In the genomic region with DNA sequence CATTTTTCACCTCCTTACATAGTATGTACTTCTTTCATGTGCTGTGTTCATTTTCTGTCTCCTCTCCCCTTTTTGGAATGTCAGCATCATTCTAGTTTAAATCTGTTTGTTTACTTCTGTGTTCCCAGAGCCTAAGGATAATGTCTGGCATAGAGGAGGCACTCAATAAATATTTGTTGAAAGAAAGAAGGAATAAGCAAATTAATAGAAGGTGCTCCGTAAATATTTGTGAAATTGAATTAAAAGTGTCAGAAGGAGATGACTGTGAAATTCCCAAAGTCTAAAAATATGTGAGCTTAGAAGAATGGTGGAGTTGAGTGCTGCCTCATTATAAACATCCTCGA, we compare ENCODE assay signal across 8 cellular contexts. TPM values are rescaled to one million over a fixed set of nuclear protein-coding genes. Genes with fewer than 3 reads are reported as not detected.
DNase-seq lines count a peak whose midpoint lies in the region; ATAC-seq and TF ChIP-seq lines count a peak whose summit lies in the region.

No MANE protein-coding gene starts in this region.

- CTCF ChIA-PET in activated naive CD4-positive, alpha-beta T cell treated with anti-CD3 and anti-CD28 coated beads, Interleukin-2, amount 10 ng/mL, durations not matched to agents 7 days and 5 days (lab: Charles Lee), result interaction anchor here (0.8 to 2.9 kb wide), 5 partner anchors 9 to 23 kb away, joined by 3 to 25 read pairs (median 5); no protein-coding TSS in a partner anchor

- H3K27ac ChIP-seq in ascending aorta, result peak overlapping the region; percentile 96 to 99

- H3K27ac Mint-ChIP-seq in activated naive CD4-positive, alpha-beta T cell treated with anti-CD3 and anti-CD28 coated beads, Interleukin-2, amount 10 ng/mL, durations not matched to agents 7 days and 5 days, result peak overlapping the region; percentile 100
- H3K27ac Mint-ChIP-seq in mesothelial cell of epicardium, result no peak overlapping the region
- peak overlapping the region; percentile 93 for H3K27ac Mint-ChIP-seq in type B pancreatic cell

- H3K4me3 ChIP-seq in ascending aorta, result peak overlapping the region; percentile 34 to 75

- no peak for ATAC-seq in SK-N-SH treated with all-trans-retinoic acid at 6 μM for 48 hours

- H3K9me3 Mint-ChIP-seq in activated naive CD4-positive, alpha-beta T cell treated with anti-CD3 and anti-CD28 coated beads, Interleukin-2, amount 10 ng/mL, durations not matched to agents 7 days and 5 days, result no peaks in the 10 kb centered on the region
- no peaks in the 10 kb centered on the region for H3K9me3 Mint-ChIP-seq in mesothelial cell of epicardium
- H3K9me3 Mint-ChIP-seq in type B pancreatic cell, result no peaks in the 10 kb centered on the region

- peaks cover 39% of the 10 kb centered on the region for H3K36me3 Mint-ChIP-seq in activated naive CD4-positive, alpha-beta T cell treated with anti-CD3 and anti-CD28 coated beads, Interleukin-2, amount 10 ng/mL, durations not matched to agents 7 days and 5 days
- H3K36me3 Mint-ChIP-seq in mesothelial cell of epicardium (no peaks in the 10 kb centered on the region), type B pancreatic cell (peaks cover 14% of the 10 kb centered on the region)

- no peaks in the 10 kb centered on the region for H3K9me3 ChIP-seq in ascending aorta

- TF ChIP-seq CTCF in ascending aorta (IDR thresholded peaks at IDR 0.05), result no peak
- TF ChIP-seq CTCF in mesothelial cell of epicardium (IDR thresholded peaks at IDR 0.05; ENCODE audit: unreplicated experiment), result no peak
- no peak for TF ChIP-seq CTCF in type B pancreatic cell (conservative IDR thresholded peaks at IDR 0.05)

- peaks cover 0 to 14% of the 10 kb centered on the region in 2 donors for H3K4me1 ChIP-seq in ascending aorta

- H3K4me3 Mint-ChIP-seq in activated naive CD4-positive, alpha-beta T cell treated with anti-CD3 and anti-CD28 coated beads, Interleukin-2, amount 10 ng/mL, durations not matched to agents 7 days and 5 days, result peak overlapping the region; percentile 93
- peak overlapping the region; percentile 46 for H3K4me3 Mint-ChIP-seq in mesothelial cell of epicardium
- H3K4me3 Mint-ChIP-seq in type B pancreatic cell, result peak overlapping the region; percentile 83

- H3K4me1 Mint-ChIP-seq in activated naive CD4-positive, alpha-beta T cell treated with anti-CD3 and anti-CD28 coated beads, Interleukin-2, amount 10 ng/mL, durations not matched to agents 7 days and 5 days, result peaks cover 39% of the 10 kb centered on the region
- peaks cover 34% of the 10 kb centered on the region for H3K4me1 Mint-ChIP-seq in mesothelial cell of epicardium
- peaks cover 21% of the 10 kb centered on the region for H3K4me1 Mint-ChIP-seq in type B pancreatic cell (ENCODE audit: unreplicated experiment)

- DNase-seq in activated naive CD4-positive, alpha-beta T cell treated with anti-CD3 and anti-CD28 coated beads, Interleukin-2, amount 10 ng/mL, durations not matched to agents 7 days and 5 days, result no peak
- DNase-seq in activated naive CD4-positive, alpha-beta T cell treated with Interleukin-2 at 50 U/mL for 16 hours, result no peak
- DNase-seq in ascending aorta (ENCODE audit: low spot score in 2 of 2), result no peak
- no peak for DNase-seq in mesothelial cell of epicardium (ENCODE audit: low spot score in 2 of 2, unreplicated experiment in 2 of 2)
- no peak for DNase-seq in type B pancreatic cell (ENCODE audit: extremely low spot score, unreplicated experiment)
- no peak for DNase-seq in cerebellar cortex (ENCODE audit: low spot score)
- DNase-seq in NCI-H2107 treated with DMSO at 0.1 percent for 48 hours (lab: John Stamatoyannopoulos, UW; ENCODE audit: unreplicated experiment), result no peak

- no peaks in the 10 kb centered on the region for H3K27me3 ChIP-seq in ascending aorta

- H3K27me3 Mint-ChIP-seq in activated naive CD4-positive, alpha-beta T cell treated with anti-CD3 and anti-CD28 coated beads, Interleukin-2, amount 10 ng/mL, durations not matched to agents 7 days and 5 days, result peaks cover 7% of the 10 kb centered on the region
- H3K27me3 Mint-ChIP-seq in mesothelial cell of epicardium (ENCODE audit: low read depth) (no peaks in the 10 kb centered on the region), type B pancreatic cell (no peaks in the 10 kb centered on the region)

- H3K36me3 ChIP-seq in ascending aorta, result peaks cover 0 to 2% of the 10 kb centered on the region in 2 donors

- intact Hi-C loops in ascending aorta (cut with DNase I), result loop anchor here (10.0 kb wide), 1 partner anchor 1139 kb away; no protein-coding TSS in a partner anchor

TF ChIP-seq in SK-N-SH treated with all-trans-retinoic acid at 6 μM for 48 hours, 23 proteins besides CTCF, POLR2A, EP300 and RAD21 (continues in another document):
- TF ChIP-seq, protein P1, sequence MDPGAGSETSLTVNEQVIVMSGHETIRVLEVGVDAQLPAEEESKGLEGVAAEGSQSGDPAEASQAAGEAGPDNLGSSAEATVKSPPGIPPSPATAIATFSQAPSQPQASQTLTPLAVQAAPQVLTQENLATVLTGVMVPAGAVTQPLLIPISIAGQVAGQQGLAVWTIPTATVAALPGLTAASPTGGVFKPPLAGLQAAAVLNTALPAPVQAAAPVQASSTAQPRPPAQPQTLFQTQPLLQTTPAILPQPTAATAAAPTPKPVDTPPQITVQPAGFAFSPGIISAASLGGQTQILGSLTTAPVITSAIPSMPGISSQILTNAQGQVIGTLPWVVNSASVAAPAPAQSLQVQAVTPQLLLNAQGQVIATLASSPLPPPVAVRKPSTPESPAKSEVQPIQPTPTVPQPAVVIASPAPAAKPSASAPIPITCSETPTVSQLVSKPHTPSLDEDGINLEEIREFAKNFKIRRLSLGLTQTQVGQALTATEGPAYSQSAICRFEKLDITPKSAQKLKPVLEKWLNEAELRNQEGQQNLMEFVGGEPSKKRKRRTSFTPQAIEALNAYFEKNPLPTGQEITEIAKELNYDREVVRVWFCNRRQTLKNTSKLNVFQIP (CRISPR knock-in tag; IDR thresholded peaks at IDR 0.05; ENCODE audit: borderline replicate concordance, low read depth), result no peak
- TF ChIP-seq RARB (CRISPR knock-in tag; IDR thresholded peaks at IDR 0.05) (no peak), SNAI2 (CRISPR knock-in tag; IDR thresholded peaks at IDR 0.05) (no peak), GLIS3 (CRISPR knock-in tag; IDR thresholded peaks at IDR 0.05) (no peak), ESRRG (CRISPR knock-in tag; IDR thresholded peaks at IDR 0.05) (no peak), ARNTL (CRISPR knock-in tag; IDR thresholded peaks at IDR 0.05; ENCODE audit: borderline replicate concordance, low read depth) (no peak), OSR1 (CRISPR knock-in tag; IDR thresholded peaks at IDR 0.05) (no peak), ZFP3 (CRISPR knock-in tag; IDR thresholded peaks at IDR 0.05) (no peak)
- TF ChIP-seq, protein P2, sequence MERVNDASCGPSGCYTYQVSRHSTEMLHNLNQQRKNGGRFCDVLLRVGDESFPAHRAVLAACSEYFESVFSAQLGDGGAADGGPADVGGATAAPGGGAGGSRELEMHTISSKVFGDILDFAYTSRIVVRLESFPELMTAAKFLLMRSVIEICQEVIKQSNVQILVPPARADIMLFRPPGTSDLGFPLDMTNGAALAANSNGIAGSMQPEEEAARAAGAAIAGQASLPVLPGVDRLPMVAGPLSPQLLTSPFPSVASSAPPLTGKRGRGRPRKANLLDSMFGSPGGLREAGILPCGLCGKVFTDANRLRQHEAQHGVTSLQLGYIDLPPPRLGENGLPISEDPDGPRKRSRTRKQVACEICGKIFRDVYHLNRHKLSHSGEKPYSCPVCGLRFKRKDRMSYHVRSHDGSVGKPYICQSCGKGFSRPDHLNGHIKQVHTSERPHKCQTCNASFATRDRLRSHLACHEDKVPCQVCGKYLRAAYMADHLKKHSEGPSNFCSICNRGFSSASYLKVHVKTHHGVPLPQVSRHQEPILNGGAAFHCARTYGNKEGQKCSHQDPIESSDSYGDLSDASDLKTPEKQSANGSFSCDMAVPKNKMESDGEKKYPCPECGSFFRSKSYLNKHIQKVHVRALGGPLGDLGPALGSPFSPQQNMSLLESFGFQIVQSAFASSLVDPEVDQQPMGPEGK (CRISPR knock-in tag; IDR thresholded peaks at IDR 0.05; ENCODE audit: borderline replicate concordance), result no peak
- TF ChIP-seq, protein P3, sequence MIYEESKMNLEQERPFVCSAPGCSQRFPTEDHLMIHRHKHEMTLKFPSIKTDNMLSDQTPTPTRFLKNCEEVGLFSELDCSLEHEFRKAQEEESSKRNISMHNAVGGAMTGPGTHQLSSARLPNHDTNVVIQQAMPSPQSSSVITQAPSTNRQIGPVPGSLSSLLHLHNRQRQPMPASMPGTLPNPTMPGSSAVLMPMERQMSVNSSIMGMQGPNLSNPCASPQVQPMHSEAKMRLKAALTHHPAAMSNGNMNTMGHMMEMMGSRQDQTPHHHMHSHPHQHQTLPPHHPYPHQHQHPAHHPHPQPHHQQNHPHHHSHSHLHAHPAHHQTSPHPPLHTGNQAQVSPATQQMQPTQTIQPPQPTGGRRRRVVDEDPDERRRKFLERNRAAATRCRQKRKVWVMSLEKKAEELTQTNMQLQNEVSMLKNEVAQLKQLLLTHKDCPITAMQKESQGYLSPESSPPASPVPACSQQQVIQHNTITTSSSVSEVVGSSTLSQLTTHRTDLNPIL (CRISPR knock-in tag; IDR thresholded peaks at IDR 0.05; ENCODE audit: low read depth), result no peak

RNA-seq across cellular contexts. Expression of a gene that starts 3.3 kb away (rescaled TPM):
- total RNA-seq in ascending aorta (65.1 TPM), mesothelial cell of epicardium (23.6 to 28.3 TPM (median 25.0 TPM) in 3 replicates), type B pancreatic cell (ENCODE audit: low replicate concordance) (49.6 and 85.5 TPM in 2 replicates)

RNA-seq across cellular contexts. Expression of a gene that starts 17.9 kb away (rescaled TPM):
- total RNA-seq in ascending aorta (not detected), mesothelial cell of epicardium (0.53 to 1.1 TPM (median 1.0 TPM) in 3 replicates), type B pancreatic cell (ENCODE audit: low replicate concordance) (1.6 and 3.6 TPM in 2 replicates)
